In genomic region chr17:18267366-18267765, GRCh38 we compare ENCODE assay signal across 14 cellular contexts. TPM values are rescaled to one million over a fixed set of nuclear protein-coding genes. Genes with fewer than 3 reads are reported as not detected.
A peak's percentile ranks its signal among the peaks of the same experiment; 100 is the strongest.
DNase-seq lines count a peak whose midpoint lies in the region; ATAC-seq and TF ChIP-seq lines count a peak whose summit lies in the region.
"Had no signal": no experiment of that assay in that cellular context is flagged by ENCODE, and none has a peak within 500 bp of the region (broad histone marks: within the 10 kb centered on the region; RNA-seq: fewer than 3 reads in every experiment).

No MANE protein-coding gene starts in this region.

- POLR2A ChIA-PET in Caco-2 (lab: Charles Lee): interaction anchor here (0.6 kb wide), 2 partner anchors 8 to 84 kb away, joined by 3 read pairs; no protein-coding TSS in a partner anchor

- peaks cover 6% of the 10 kb centered on the region for H3K4me1 Mint-ChIP-seq in Caco-2 (ENCODE audit: low read depth, unreplicated experiment)

- TF ChIP-seq CTCF in Caco-2 (IDR thresholded peaks at IDR 0.05; ENCODE audit: insufficient read depth in 1 of 2, low read depth in 1 of 2, low read length in 1 of 2, severe bottlenecking in 1 of 2, unreplicated experiment in 1 of 2): no peak
- no peak for TF ChIP-seq CTCF in RWPE2 (IDR thresholded peaks at IDR 0.05; ENCODE audit: poor library complexity, severe bottlenecking)

- H3K27me3 Mint-ChIP-seq in Caco-2 (ENCODE audit: insufficient read depth, unreplicated experiment): no peaks in the 10 kb centered on the region
- H3K27me3 Mint-ChIP-seq: naive thymus-derived CD4-positive, alpha-beta T cell had no signal

- no peaks in the 10 kb centered on the region for H3K9me3 Mint-ChIP-seq in Caco-2 (ENCODE audit: unreplicated experiment)
- H3K9me3 Mint-ChIP-seq: activated T-cell treated with anti-CD3 and anti-CD28 coated beads, Interleukin-2, amount 50 U/mL, for 4 hours; naive thymus-derived CD4-positive, alpha-beta T cell had no signal

- no TSS peak for BruUV-seq in Caco-2 (replicated peaks; lab: Mats Ljungman, UMichigan)

- peaks cover 17% of the 10 kb centered on the region for H3K4me1 ChIP-seq in Caco-2
- H3K4me1 ChIP-seq in RWPE2 (ENCODE audit: insufficient read depth, poor library complexity, severe bottlenecking): peaks cover 12% of the 10 kb centered on the region
- H3K4me1 ChIP-seq: testis had no signal

- peaks cover 45% of the 10 kb centered on the region for H3K36me3 Mint-ChIP-seq in Caco-2 (ENCODE audit: insufficient read depth, unreplicated experiment)

- ATAC-seq in RWPE2 (ENCODE audit: low read depth) (no peak), GM18868 (IDR thresholded peaks at IDR 0.05; ENCODE audit: unreplicated experiment) (no peak)
- ATAC-seq: gastrocnemius medialis; naive thymus-derived CD4-positive, alpha-beta T cell had no signal

- H3K4me3 ChIP-seq in Caco-2 (ENCODE audit: low read depth, low read length) (no peak overlapping the region), RWPE2 (ENCODE audit: severe bottlenecking) (no peak overlapping the region)
- H3K4me3 ChIP-seq: gastrocnemius medialis, testis had no signal

- H3K27me3 ChIP-seq in Caco-2 (replicated peaks; ENCODE audit: control insufficient read depth, insufficient read depth, low read length): no peaks in the 10 kb centered on the region
- no peaks in the 10 kb centered on the region for H3K27me3 ChIP-seq in RWPE2 (ENCODE audit: insufficient read depth, poor library complexity, severe bottlenecking)
- H3K27me3 ChIP-seq: gastrocnemius medialis, testis had no signal

- DNase-seq in Caco-2 (no peak), RWPE2 (ENCODE audit: low spot score) (no peak), NCI-H69 (lab: John Stamatoyannopoulos, UW) (no peak)
- DNase-seq: activated CD4-positive, alpha-beta T cell treated with anti-CD3 and anti-CD28 coated beads for 4 hours; activated T-cell treated with anti-CD3 and anti-CD28 coated beads, Interleukin-2, amount 50 U/mL, for 4 hours; central memory CD4-positive, alpha-beta T cell; gastrocnemius medialis; GF-D8; naive thymus-derived CD4-positive, alpha-beta T cell; NCI-H1436; NCI-H345; T1000; testis had no signal

- no peak overlapping the region for H3K4me3 Mint-ChIP-seq in Caco-2 (ENCODE audit: unreplicated experiment)
- H3K4me3 Mint-ChIP-seq: activated T-cell treated with anti-CD3 and anti-CD28 coated beads, Interleukin-2, amount 50 U/mL, for 4 hours; naive thymus-derived CD4-positive, alpha-beta T cell had no signal

- H3K27ac Mint-ChIP-seq in Caco-2 (ENCODE audit: unreplicated experiment): peak overlapping the region; percentile 73
- H3K27ac Mint-ChIP-seq: naive thymus-derived CD4-positive, alpha-beta T cell had no signal

- CTCF ChIA-PET in Caco-2 (lab: Charles Lee): no interaction called here

- peak overlapping the region; percentile 28 for H3K27ac ChIP-seq in RWPE2 (ENCODE audit: poor library complexity, severe bottlenecking)
- H3K27ac ChIP-seq: gastrocnemius medialis, testis had no signal

- intact Hi-C loops in Caco-2 (cut with micrococcal nuclease; ENCODE audit: unreplicated experiment): no loop called here

- H3K36me3 ChIP-seq in Caco-2 (ENCODE audit: control insufficient read depth, insufficient read depth, low read length): no peaks in the 10 kb centered on the region
- H3K36me3 ChIP-seq in RWPE2 (ENCODE audit: low read depth): peaks cover 22% of the 10 kb centered on the region

- H3K9me3 ChIP-seq in Caco-2 (no peaks in the 10 kb centered on the region), RWPE2 (ENCODE audit: severe bottlenecking) (no peaks in the 10 kb centered on the region)
- H3K9me3 ChIP-seq: gastrocnemius medialis, testis had no signal

RNA-seq across cellular contexts. Expression of gene MIEF2, which starts 6.9 kb away (rescaled TPM):
- 22.3 and 22.8 TPM in 2 replicates for total RNA-seq in Caco-2 (2022)

RNA-seq across cellular contexts. Expression of gene FLII, which starts 8.8 kb away (rescaled TPM):
- 343 and 392 TPM in 2 replicates for total RNA-seq in Caco-2 (2022)

RNA-seq across cellular contexts. Expression of gene LLGL1, which starts 41.9 kb away (rescaled TPM):
- total RNA-seq in Caco-2 (2022): 39.5 and 41.3 TPM in 2 replicates

RNA-seq across cellular contexts. Expression of gene TOP3A, which starts 47.4 kb away (rescaled TPM):
- total RNA-seq in Caco-2 (2022): 73.7 and 81.1 TPM in 2 replicates

RNA-seq across cellular contexts. Expression of gene SMCR8, which starts 47.7 kb away (rescaled TPM):
- total RNA-seq in Caco-2 (2022): 28.4 TPM in 2 replicates
